ENCODE assay signal across 13 cellular contexts in the genomic region with DNA sequence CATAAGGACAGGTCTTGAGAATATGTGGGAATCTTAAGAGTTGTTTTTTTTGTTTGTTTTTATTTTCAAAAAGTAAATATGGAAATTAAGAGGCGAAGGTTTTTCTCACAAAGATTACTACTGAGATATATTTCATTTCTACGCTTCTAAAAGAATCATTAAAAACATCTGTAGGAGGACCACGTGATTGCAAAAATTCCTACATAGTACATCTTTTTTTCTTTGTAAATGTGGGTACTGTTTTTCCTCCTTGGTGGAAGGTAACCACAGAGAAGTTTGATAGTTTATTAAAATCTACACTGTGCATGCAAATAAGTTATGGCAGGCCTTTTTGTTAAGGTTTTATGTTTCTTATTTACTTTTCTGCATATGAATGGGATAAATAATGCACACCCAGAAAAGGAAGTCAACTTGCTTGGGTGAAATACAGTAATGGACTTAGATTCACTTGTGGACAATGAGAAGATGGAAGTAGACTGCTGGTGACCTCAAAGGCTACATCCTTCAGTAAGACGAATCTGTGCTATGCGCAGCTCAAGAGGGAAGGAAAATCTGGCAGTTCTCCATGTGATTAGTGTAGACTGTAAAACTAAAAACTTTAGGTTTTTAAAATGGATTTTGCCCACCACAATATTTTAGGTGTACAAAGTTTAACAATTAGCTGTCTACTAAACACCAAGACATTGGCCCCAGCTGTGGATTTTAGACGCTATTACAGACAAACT. TPM values are rescaled to one million over a fixed set of nuclear protein-coding genes. Genes with fewer than 3 reads are reported as not detected.
DNase-seq lines count a peak whose midpoint lies in the region; ATAC-seq, FAIRE-seq and TF ChIP-seq lines count a peak whose summit lies in the region.
"Had no signal": no experiment of that assay in that cellular context is flagged by ENCODE, and none has a peak within 500 bp of the region (broad histone marks: within the 10 kb centered on the region; RNA-seq: fewer than 3 reads in every experiment).

No MANE protein-coding gene starts in this region.

- no peak overlapping the region for H2AFZ ChIP-seq in H1 (ENCODE audit: low read length)

- no peak overlapping the region for H3K23ac ChIP-seq in H1 (ENCODE audit: insufficient read length)

- no peaks in the 10 kb centered on the region for H3K79me1 ChIP-seq in H1 (ENCODE audit: low read depth, low read length)

- H3K9me3 Mint-ChIP-seq in CD4-positive, CD25-positive, alpha-beta regulatory T cell: peaks cover 0 to 5% (median 0%) of the 10 kb centered on the region in 7 donors
- no peaks in the 10 kb centered on the region for H3K9me3 Mint-ChIP-seq in natural killer cell treated with Interleukin-12 subunit alpha and Interleukin-12 subunit beta and Interleukin-15 and Interleukin-18, amount 100 ng/mL, for 72 hours

- H3K79me2 ChIP-seq in H1 (ENCODE audit: control insufficient read depth in 1 of 2, insufficient read depth in 2 of 2, low read length in 2 of 2): no peaks in the 10 kb centered on the region

- CTCF ChIA-PET in H1 (lab: Charles Lee; ENCODE audit: partially characterized antibody): interaction anchor here (1.3 to 1.4 kb wide), 2 partner anchors 24 to 30 kb away, joined by 3 read pairs; no protein-coding TSS in a partner anchor

- POLR2A ChIA-PET in H1 (lab: Charles Lee; ENCODE audit: partially characterized antibody): interaction anchor here (0.6 to 1.0 kb wide), 3 partner anchors 13 to 226 kb away, joined by 3 to 4 read pairs (median 3); no protein-coding TSS in a partner anchor

- H3K27me3 ChIP-seq in CD4-positive, CD25-positive, alpha-beta regulatory T cell (ENCODE audit: control insufficient read depth, insufficient read depth, low read length): peaks cover 18% of the 10 kb centered on the region
- H3K27me3 ChIP-seq in HUES48 (ENCODE audit: control insufficient read depth, insufficient read depth, low read length) (peaks cover 49% of the 10 kb centered on the region), H1 (replicated peaks in 1 of 4; ENCODE audit: control insufficient read depth in 3 of 4, extremely low read depth in 1 of 4, insufficient read depth in 3 of 4, low read length in 3 of 4) (peaks cover 14 to 34% (median 23%) of the 10 kb centered on the region in 4 experiments), SJCRH30 (no peaks in the 10 kb centered on the region)
- H3K27me3 ChIP-seq: brain microvascular endothelial cell had no signal

- H4K8ac ChIP-seq in H1 (ENCODE audit: extremely low read depth, insufficient read depth, low read length): no peak overlapping the region

- H3K27me3 Mint-ChIP-seq in CD4-positive, CD25-positive, alpha-beta regulatory T cell: peaks cover 32% of the 10 kb centered on the region
- peaks cover 8 to 23% of the 10 kb centered on the region in 2 donors for H3K27me3 Mint-ChIP-seq in natural killer cell treated with Interleukin-12 subunit alpha and Interleukin-12 subunit beta and Interleukin-15 and Interleukin-18, amount 100 ng/mL, for 72 hours

- no peak for TF ChIP-seq CTCF in H1 (IDR thresholded peaks at IDR 0.05; ENCODE audit: control extremely low read depth in 1 of 3, insufficient read depth in 1 of 3, low read depth in 1 of 3, low read length in 3 of 3)

- no peak for FAIRE-seq in H1 (lab: Jason Lieb, UNC)

- H3K4me2 ChIP-seq in H1 (ENCODE audit: insufficient read depth in 1 of 2, low read depth in 2 of 2, low read length in 2 of 2): peak overlapping the region; percentile 88 to 93

- H3K4me1 ChIP-seq in CD4-positive, CD25-positive, alpha-beta regulatory T cell (ENCODE audit: control insufficient read depth, insufficient read depth, low read length, poor library complexity, severe bottlenecking): peaks cover 30% of the 10 kb centered on the region
- peaks cover 13% of the 10 kb centered on the region for H3K4me1 ChIP-seq in HUES48 (ENCODE audit: control insufficient read depth, insufficient read depth, low read length)
- peaks cover 3 to 9% (median 5%) of the 10 kb centered on the region in 4 experiments; a peak in 5 of 7 replicates for H3K4me1 ChIP-seq in H1 (replicated peaks in 1 of 4; ENCODE audit: control insufficient read depth in 3 of 4, insufficient read depth in 4 of 4, low read length in 3 of 4)
- no peaks in the 10 kb centered on the region for H3K4me1 ChIP-seq in SJCRH30

- H3K4me3 ChIP-seq in CD4-positive, CD25-positive, alpha-beta regulatory T cell (ENCODE audit: low read depth, low read length): peak overlapping the region; percentile 60
- H3K4me3 ChIP-seq in HUES48 (ENCODE audit: low read depth, low read length): peak overlapping the region; percentile 67
- peak overlapping the region in 3 of 4 experiments; percentile 65 to 78 (median 72); a peak in 5 of 8 replicates for H3K4me3 ChIP-seq in H1 (ENCODE audit: extremely low read depth in 1 of 4, insufficient read depth in 2 of 4, low read depth in 3 of 4, low read length in 4 of 4)
- H3K4me3 ChIP-seq in SJCRH30: no peak overlapping the region

- H3K9me3 ChIP-seq in CD4-positive, CD25-positive, alpha-beta regulatory T cell (ENCODE audit: control insufficient read depth in 2 of 2, low read length in 2 of 2): no peaks in the 10 kb centered on the region
- H3K9me3 ChIP-seq in HUES48 (ENCODE audit: control insufficient read depth, insufficient read depth, low read length) (no peaks in the 10 kb centered on the region), H1 (ENCODE audit: insufficient read depth in 2 of 2, low read depth in 1 of 2, low read length in 1 of 2) (no peaks in the 10 kb centered on the region), SJCRH30 (replicated peaks) (no peaks in the 10 kb centered on the region)

- H2BK12ac ChIP-seq in H1 (ENCODE audit: low read depth, low read length): no peak overlapping the region

- H2BK120ac ChIP-seq in H1 (replicated peaks; ENCODE audit: low read depth, low read length): no peak overlapping the region

- H4K91ac ChIP-seq in H1 (replicated peaks; ENCODE audit: insufficient read length, low read length): no peak overlapping the region

- H2BK15ac ChIP-seq in H1 (ENCODE audit: low read length): peak overlapping the region; percentile 97; the same call in 1 of the 2 replicates

- H3K36me3 ChIP-seq in CD4-positive, CD25-positive, alpha-beta regulatory T cell (ENCODE audit: control insufficient read depth, insufficient read depth, low read length): no peaks in the 10 kb centered on the region
- H3K36me3 ChIP-seq in HUES48 (ENCODE audit: control insufficient read depth, insufficient read depth, low read length): no peaks in the 10 kb centered on the region
- no peaks in the 10 kb centered on the region for H3K36me3 ChIP-seq in H1 (ENCODE audit: control insufficient read depth in 2 of 4, insufficient read depth in 4 of 4, low read length in 3 of 4)
- no peaks in the 10 kb centered on the region for H3K36me3 ChIP-seq in SJCRH30
- H3K36me3 ChIP-seq: brain microvascular endothelial cell had no signal

- intact Hi-C loops in posterior vena cava (cut with DNase I): no loop called here

- ATAC-seq in CD4-positive, CD25-positive, alpha-beta regulatory T cell (ENCODE audit: low read depth in 2 of 2): no peak
- ATAC-seq in natural killer cell treated with Interleukin-12 subunit alpha and Interleukin-12 subunit beta and Interleukin-15 and Interleukin-18, amount 100 ng/mL, for 72 hours: no peak
- ATAC-seq: left lobe of liver had no signal

- peak overlapping the region; percentile 59 to 89 (median 79) for H3K4me3 Mint-ChIP-seq in CD4-positive, CD25-positive, alpha-beta regulatory T cell
- peak overlapping the region; percentile 11 for H3K4me3 Mint-ChIP-seq in natural killer cell treated with Interleukin-12 subunit alpha and Interleukin-12 subunit beta and Interleukin-15 and Interleukin-18, amount 100 ng/mL, for 72 hours

- no peak overlapping the region for H3K14ac ChIP-seq in H1 (ENCODE audit: insufficient read length)

- H3K23me2 ChIP-seq in H1 (ENCODE audit: low read depth, low read length): peaks cover 20% of the 10 kb centered on the region; the same call in 1 of the 2 replicates

- no peak overlapping the region for H3K56ac ChIP-seq in H1 (replicated peaks; ENCODE audit: insufficient read length, low read depth, low read length)

- WGBS in H1 (ENCODE audit: extremely low coverage in 1 of 2, insufficient coverage in 1 of 2, insufficient read length in 1 of 2, insufficient replicate concordance in 2 of 2, low coverage in 1 of 2, low lambda C conversion rate in 2 of 2, missing lambda C conversion rate in 1 of 2), 2 experiments: 66 to 100% methylated on average over 1 to 6 of the region's 6 CpGs

- TF ChIP-seq RAD21 in H1 (IDR thresholded peaks at IDR 0.05 in 1 of 2, conservative IDR thresholded peaks at IDR 0.05 in 1 of 2; ENCODE audit: low read depth in 2 of 2, low read length in 2 of 2): no peak

- H3K18ac ChIP-seq in H1 (ENCODE audit: extremely low read depth, low read length): no peak overlapping the region

- no peak overlapping the region for H2BK5ac ChIP-seq in H1 (ENCODE audit: low read depth, low read length)

- no peak overlapping the region for H2AK5ac ChIP-seq in H1 (ENCODE audit: low read depth, low read length)

- no peak for TF ChIP-seq POLR2A in H1 (IDR thresholded peaks at IDR 0.05; ENCODE audit: control extremely low read depth in 1 of 2, low read depth in 2 of 2, low read length in 2 of 2)

- H3K4me1 Mint-ChIP-seq in CD4-positive, CD25-positive, alpha-beta regulatory T cell: peaks cover 8 to 46% (median 26%) of the 10 kb centered on the region in 4 donors
- H3K4me1 Mint-ChIP-seq in natural killer cell treated with Interleukin-12 subunit alpha and Interleukin-12 subunit beta and Interleukin-15 and Interleukin-18, amount 100 ng/mL, for 72 hours (ENCODE audit: low read depth in 2 of 2): peaks cover 21 to 27% of the 10 kb centered on the region in 2 donors

- no peak overlapping the region for H4K5ac ChIP-seq in H1 (ENCODE audit: insufficient read length, low read depth, low read length)

- peaks cover 16% of the 10 kb centered on the region for H3K36me3 Mint-ChIP-seq in CD4-positive, CD25-positive, alpha-beta regulatory T cell
- no peaks in the 10 kb centered on the region for H3K36me3 Mint-ChIP-seq in natural killer cell treated with Interleukin-12 subunit alpha and Interleukin-12 subunit beta and Interleukin-15 and Interleukin-18, amount 100 ng/mL, for 72 hours

- no peak overlapping the region for H3K9ac ChIP-seq in HUES48 (ENCODE audit: low read depth, low read length)
- no peak overlapping the region for H3K9ac ChIP-seq in H1 (replicated peaks in 1 of 4; ENCODE audit: extremely low read depth in 1 of 4, low read depth in 3 of 4, low read length in 3 of 4)

- no peaks in the 10 kb centered on the region for H4K20me1 ChIP-seq in H1 (replicated peaks in 1 of 2; ENCODE audit: control insufficient read depth in 1 of 2, insufficient read depth in 2 of 2, low read length in 2 of 2)

- TF ChIP-seq EP300 in H1 (IDR thresholded peaks at IDR 0.05; ENCODE audit: borderline replicate concordance in 1 of 2, low read depth in 2 of 2, low read length in 2 of 2): no peak

- H3K27ac ChIP-seq in CD4-positive, CD25-positive, alpha-beta regulatory T cell (ENCODE audit: insufficient read depth, low read length, poor library complexity, severe bottlenecking): no peak overlapping the region
- H3K27ac ChIP-seq in HUES48 (ENCODE audit: low read depth, low read length) (no peak overlapping the region), H1 (ENCODE audit: low read depth, low read length) (no peak overlapping the region), SJCRH30 (no peak overlapping the region)
- H3K27ac ChIP-seq: brain microvascular endothelial cell had no signal

- no peak overlapping the region for H2BK20ac ChIP-seq in H1 (ENCODE audit: low read length)

- no peak overlapping the region for H3K4ac ChIP-seq in H1 (replicated peaks; ENCODE audit: insufficient read length, low read depth, low read length)

- no peak for DNase-seq in CD4-positive, CD25-positive, alpha-beta regulatory T cell
- DNase-seq in H1 (ENCODE audit: low read depth in 1 of 2, low spot score in 2 of 2) (no peak), posterior vena cava (ENCODE audit: low spot score) (no peak), DMS79 treated with DMSO at 0.1 percent for 48 hours (lab: John Stamatoyannopoulos, UW) (no peak), SJCRH30 (no peak)
- DNase-seq in natural killer cell treated with Interleukin-12 subunit alpha and Interleukin-12 subunit beta and Interleukin-15 and Interleukin-18, amount 100 ng/mL, for 72 hours (ENCODE audit: low spot score): no peak
- no peak for DNase-seq in activated CD4-positive, CD25-positive, alpha-beta regulatory T cell treated with anti-CD3 and anti-CD28 coated beads, Interleukin-2, amount 50 U/mL, for 72 hours
- DNase-seq: brain microvascular endothelial cell; CD8-positive, alpha-beta memory T cell; effector memory CD4-positive, alpha-beta T cell; NCI-H2081 treated with DMSO at 0.1 percent for 48 hours had no signal

- H3K27ac Mint-ChIP-seq in CD4-positive, CD25-positive, alpha-beta regulatory T cell: no peak overlapping the region
- H3K27ac Mint-ChIP-seq in natural killer cell treated with Interleukin-12 subunit alpha and Interleukin-12 subunit beta and Interleukin-15 and Interleukin-18, amount 100 ng/mL, for 72 hours: no peak overlapping the region
- H3K27ac Mint-ChIP-seq: CD8-positive, alpha-beta memory T cell had no signal

RNA-seq across cellular contexts. Expression of a gene that starts 2.0 kb away (rescaled TPM):
- 7.3 TPM for total RNA-seq in CD4-positive, CD25-positive, alpha-beta regulatory T cell
- 10 to 100 TPM in 2 of 4 donors, 1 to 10 TPM in 2; 8.9 to 22.5 (median 14.2) TPM for polyA plus RNA-seq in CD4-positive, CD25-positive, alpha-beta regulatory T cell
- 5.2 and 7.1 TPM in 2 replicates for total RNA-seq in H1 (2021; fragmentation: NEBNext Ultra II Directional; extraction: Animal tissue kit (Norgen Biotek cat#: 25700))
- polyA plus RNA-seq in H1 (2011; rRNA removed): 2.0 and 2.1 TPM in 2 replicates
- polyA plus RNA-seq in H1 (2011; cell fraction: cytosol; rRNA removed): 3.8 TPM
- 1.6 TPM for polyA plus RNA-seq in H1 (2011; cell fraction: nucleus; rRNA removed)
- 2.8 to 11.9 TPM (median 3.8 TPM) in 4 replicates for polyA plus RNA-seq in H1 (2012, experiment 1 of 2)
- polyA plus RNA-seq in H1 (2012, experiment 2 of 2): 1.7 TPM
- 4.8 TPM for polyA plus RNA-seq in H1 (2013, experiment 1 of 2)
- polyA plus RNA-seq in H1 (2013, experiment 2 of 2): 3.2 TPM
- 2.4 and 2.6 TPM in 2 replicates for polyA minus RNA-seq in H1 (2011; rRNA and poly(A)+ RNA removed)
- 6.5 TPM for polyA minus RNA-seq in H1 (2011; cell fraction: cytosol; rRNA and poly(A)+ RNA removed)
- 5.3 TPM for polyA minus RNA-seq in H1 (2011; cell fraction: nucleus; rRNA and poly(A)+ RNA removed)
- total RNA-seq in natural killer cell treated with Interleukin-12 subunit alpha and Interleukin-12 subunit beta and Interleukin-15 and Interleukin-18, amount 100 ng/mL, for 72 hours: 1 to 10 TPM in 1 of 2 donors, not detected in 1; 1.2 TPM
- total RNA-seq in posterior vena cava: 1 to 10 TPM in 1 of 2 donors, under 1 TPM in 1; 0.93 to 3.5 TPM
- 18.2 and 22.3 TPM in 2 replicates for total RNA-seq in SJCRH30 (2014; rRNA removed; shearing (Covaris generic))
